8 cellular contexts compared by ENCODE assay signal in genomic region chr1:40690919-40691537, GRCh38. TPM values are rescaled to one million over a fixed set of nuclear protein-coding genes. Genes with fewer than 3 reads are reported as not detected.
A peak's percentile ranks its signal among the peaks of the same experiment; 100 is the strongest.
DNase-seq lines count a peak whose midpoint lies in the region; ATAC-seq and TF ChIP-seq lines count a peak whose summit lies in the region.

No MANE protein-coding gene starts in this region.

- in situ Hi-C loops in GM23248 (cut with MboI), result no loop called here

- WGBS in GM23248 (ENCODE audit: low coverage in 1 of 2, low lambda C conversion rate in 2 of 2, missing lambda C conversion rate in 2 of 2), 2 experiments, result 23 to 26% methylated on average over 17 of the region's 17 CpGs
- 14 to 27% methylated on average over 10 of the region's 17 CpGs for WGBS in gastroesophageal sphincter (ENCODE audit: low coverage in 1 of 2), 2 donors

- H4K20me1 ChIP-seq in GM23248 (ENCODE audit: insufficient read depth), result no peaks in the 10 kb centered on the region

- H3F3A ChIP-seq in GM23248 (ENCODE audit: insufficient read depth), result peaks cover 37% of the 10 kb centered on the region

- H3K4me1 ChIP-seq in GM23248 (ENCODE audit: insufficient read depth) (peaks cover 15% of the 10 kb centered on the region), gastroesophageal sphincter (peaks cover 0 to 52% (median 7%) of the 10 kb centered on the region in 3 donors), skeletal muscle satellite cell (ENCODE audit: control insufficient read depth, insufficient read depth, low read length) (peaks cover 13% of the 10 kb centered on the region)

- H3K9me2 ChIP-seq in GM23248 (ENCODE audit: insufficient read depth), result no peaks in the 10 kb centered on the region

- TF ChIP-seq EP300 in gastroesophageal sphincter (IDR thresholded peaks at IDR 0.05), result no peak

- H3K9me3 ChIP-seq in GM23248 (ENCODE audit: low read depth), result no peaks in the 10 kb centered on the region
- no peaks in the 10 kb centered on the region for H3K9me3 ChIP-seq in gastroesophageal sphincter
- no peaks in the 10 kb centered on the region for H3K9me3 ChIP-seq in skeletal muscle satellite cell (replicated peaks; ENCODE audit: low read length)

- peaks cover 47% of the 10 kb centered on the region for H3K79me2 ChIP-seq in GM23248 (ENCODE audit: insufficient read depth)

- TF ChIP-seq CTCF in WI38 (IDR thresholded peaks at IDR 0.05; ENCODE audit: low read depth, low read length), result no peak
- peak in 1 of 4 experiments; percentile 40 for TF ChIP-seq CTCF in gastroesophageal sphincter (IDR thresholded peaks at IDR 0.05)

- H3K4me3 ChIP-seq in GM23248 (peak overlapping the region; percentile 95), WI38 (ENCODE audit: low read depth, low read length) (peak overlapping the region; percentile 86), gastroesophageal sphincter (peak overlapping the region; percentile 88 to 95), skeletal muscle satellite cell (ENCODE audit: low read length) (peak overlapping the region; percentile 97)

- H3K36me3 ChIP-seq in GM23248 (ENCODE audit: low read depth) (no peaks in the 10 kb centered on the region), gastroesophageal sphincter (peaks cover 0 to 11% of the 10 kb centered on the region in 2 donors), skeletal muscle satellite cell (ENCODE audit: insufficient read depth, low read length) (no peaks in the 10 kb centered on the region)

- H3K9ac ChIP-seq in GM23248, result peak overlapping the region; percentile 99
- H3K9ac ChIP-seq in skeletal muscle satellite cell (ENCODE audit: low read depth, low read length), result peak overlapping the region; percentile 98

- H3K27me3 ChIP-seq in GM23248 (replicated peaks; ENCODE audit: insufficient read depth), result no peaks in the 10 kb centered on the region
- H3K27me3 ChIP-seq in gastroesophageal sphincter, result no peaks in the 10 kb centered on the region
- H3K27me3 ChIP-seq in skeletal muscle satellite cell (ENCODE audit: control insufficient read depth, insufficient read depth, low read length), result no peaks in the 10 kb centered on the region

- no peak for TF ChIP-seq POLR2A in gastroesophageal sphincter (IDR thresholded peaks at IDR 0.05)

- no peak for DNase-seq in GM23248
- DNase-seq in NCI-H2029 (lab: John Stamatoyannopoulos, UW), result no peak
- DNase-seq in NCI-H1048 (lab: John Stamatoyannopoulos, UW), result no peak

- H2AFZ ChIP-seq in GM23248, result peak overlapping the region; percentile 92

- H3K4me2 ChIP-seq in GM23248 (ENCODE audit: unreplicated experiment) (peak overlapping the region; percentile 96), skeletal muscle satellite cell (ENCODE audit: low read length) (peak overlapping the region; percentile 84)

- ATAC-seq in gastroesophageal sphincter, result peak; percentile 0
- no peak for ATAC-seq in GM21737 (IDR thresholded peaks at IDR 0.05; ENCODE audit: unreplicated experiment)
- ATAC-seq in GM18520 (IDR thresholded peaks at IDR 0.05; ENCODE audit: unreplicated experiment), result no peak

- H3K27ac ChIP-seq in GM23248 (peak overlapping the region; percentile 93), gastroesophageal sphincter (peak overlapping the region; percentile 96 to 99 (median 98))

RNA-seq across cellular contexts. Expression of gene NFYC, which starts 0.5 kb away (rescaled TPM):
- total RNA-seq in GM23248 (2014; rRNA removed; shearing (Covaris generic)), result 23.7 and 24.5 TPM in 2 replicates
- polyA plus RNA-seq in GM23248 (2016; fragmentation: Nextera tagmentation; extraction: Ambion mirVana), result 28.3 and 33.1 TPM in 2 replicates
- total RNA-seq in gastroesophageal sphincter, result 10 to 100 TPM; 32.4 to 54.2 (median 46.5) TPM
- total RNA-seq in skeletal muscle satellite cell (2012; rRNA removed), result 17.9 and 18.5 TPM in 2 replicates

RNA-seq across cellular contexts. Expression of gene RIMS3, which starts 25.5 kb away (rescaled TPM):
- total RNA-seq in GM23248 (2014; rRNA removed; shearing (Covaris generic)), result 0.25 TPM in 1 of 2 replicates, not detected in the other
- 0.08 and 0.18 TPM in 2 replicates for polyA plus RNA-seq in GM23248 (2016; fragmentation: Nextera tagmentation; extraction: Ambion mirVana)
- 10 to 100 TPM in 2 of 4 donors, 1 to 10 TPM in 2; 4.4 to 23.6 (median 10.0) TPM for total RNA-seq in gastroesophageal sphincter
- under 0.01 and 0.22 TPM in 2 replicates for total RNA-seq in skeletal muscle satellite cell (2012; rRNA removed)
